Comparison of ENCODE assay signal across 1 cellular context in genomic region chr16:89913408-89914387, GRCh38.
TF ChIP-seq lines count a peak whose summit lies in the region.

No MANE protein-coding gene starts in this region.

TF ChIP-seq in HepG2, 621 proteins besides CTCF, POLR2A, EP300 and RAD21 (continued from another document):
- TF ChIP-seq, protein P1, sequence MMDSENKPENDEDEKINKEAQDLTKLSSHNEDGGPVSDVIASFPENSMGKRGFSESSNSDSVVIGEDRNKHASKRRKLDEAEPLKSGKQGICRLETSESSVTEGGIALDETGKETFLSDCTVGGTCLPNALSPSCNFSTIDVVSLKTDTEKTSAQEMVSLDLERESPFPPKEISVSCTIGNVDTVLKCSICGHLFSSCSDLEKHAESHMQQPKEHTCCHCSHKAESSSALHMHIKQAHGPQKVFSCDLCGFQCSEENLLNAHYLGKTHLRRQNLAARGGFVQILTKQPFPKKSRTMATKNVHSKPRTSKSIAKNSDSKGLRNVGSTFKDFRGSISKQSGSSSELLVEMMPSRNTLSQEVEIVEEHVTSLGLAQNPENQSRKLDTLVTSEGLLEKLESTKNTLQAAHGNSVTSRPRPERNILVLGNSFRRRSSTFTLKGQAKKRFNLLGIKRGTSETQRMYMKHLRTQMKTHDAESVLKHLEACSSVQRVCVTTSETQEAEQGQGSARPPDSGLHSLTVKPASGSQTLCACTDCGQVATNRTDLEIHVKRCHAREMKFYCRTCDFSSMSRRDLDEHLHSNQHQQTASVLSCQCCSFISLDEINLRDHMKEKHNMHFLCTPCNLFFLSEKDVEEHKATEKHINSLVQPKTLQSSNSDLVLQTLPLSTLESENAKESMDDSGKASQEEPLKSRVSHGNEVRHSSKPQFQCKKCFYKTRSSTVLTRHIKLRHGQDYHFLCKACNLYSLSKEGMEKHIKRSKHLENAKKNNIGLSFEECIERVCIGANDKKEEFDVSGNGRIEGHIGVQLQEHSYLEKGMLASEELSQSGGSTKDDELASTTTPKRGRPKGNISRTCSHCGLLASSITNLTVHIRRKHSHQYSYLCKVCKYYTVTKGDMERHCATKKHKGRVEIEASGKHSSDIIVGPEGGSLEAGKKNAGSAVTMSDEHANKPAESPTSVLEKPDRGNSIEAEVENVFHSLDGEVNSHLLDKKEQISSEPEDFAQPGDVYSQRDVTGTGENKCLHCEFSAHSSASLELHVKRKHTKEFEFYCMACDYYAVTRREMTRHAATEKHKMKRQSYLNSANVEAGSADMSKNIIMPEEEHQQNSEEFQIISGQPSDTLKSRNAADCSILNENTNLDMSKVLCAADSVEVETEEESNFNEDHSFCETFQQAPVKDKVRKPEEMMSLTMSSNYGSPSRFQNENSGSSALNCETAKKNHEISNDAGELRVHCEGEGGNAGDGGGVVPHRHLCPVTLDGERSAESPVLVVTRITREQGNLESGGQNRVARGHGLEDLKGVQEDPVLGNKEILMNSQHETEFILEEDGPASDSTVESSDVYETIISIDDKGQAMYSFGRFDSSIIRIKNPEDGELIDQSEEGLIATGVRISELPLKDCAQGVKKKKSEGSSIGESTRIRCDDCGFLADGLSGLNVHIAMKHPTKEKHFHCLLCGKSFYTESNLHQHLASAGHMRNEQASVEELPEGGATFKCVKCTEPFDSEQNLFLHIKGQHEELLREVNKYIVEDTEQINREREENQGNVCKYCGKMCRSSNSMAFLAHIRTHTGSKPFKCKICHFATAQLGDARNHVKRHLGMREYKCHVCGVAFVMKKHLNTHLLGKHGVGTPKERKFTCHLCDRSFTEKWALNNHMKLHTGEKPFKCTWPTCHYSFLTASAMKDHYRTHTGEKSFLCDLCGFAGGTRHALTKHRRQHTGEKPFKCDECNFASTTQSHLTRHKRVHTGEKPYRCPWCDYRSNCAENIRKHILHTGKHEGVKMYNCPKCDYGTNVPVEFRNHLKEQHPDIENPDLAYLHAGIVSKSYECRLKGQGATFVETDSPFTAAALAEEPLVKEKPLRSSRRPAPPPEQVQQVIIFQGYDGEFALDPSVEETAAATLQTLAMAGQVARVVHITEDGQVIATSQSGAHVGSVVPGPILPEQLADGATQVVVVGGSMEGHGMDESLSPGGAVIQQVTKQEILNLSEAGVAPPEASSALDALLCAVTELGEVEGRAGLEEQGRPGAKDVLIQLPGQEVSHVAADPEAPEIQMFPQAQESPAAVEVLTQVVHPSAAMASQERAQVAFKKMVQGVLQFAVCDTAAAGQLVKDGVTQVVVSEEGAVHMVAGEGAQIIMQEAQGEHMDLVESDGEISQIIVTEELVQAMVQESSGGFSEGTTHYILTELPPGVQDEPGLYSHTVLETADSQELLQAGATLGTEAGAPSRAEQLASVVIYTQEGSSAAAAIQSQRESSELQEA (CRISPR knock-in tag; IDR thresholded peaks at IDR 0.05; ENCODE audit: not compliant biosample characterization): no peak
- TF ChIP-seq FOXA1 (IDR thresholded peaks at IDR 0.05) (0 out of 2 replicates have a peak, but pooled peaks have one; percentile 28), FOXA1 (CRISPR knock-in tag; IDR thresholded peaks at IDR 0.05) (peak; percentile 58), POLR2G (IDR thresholded peaks at IDR 0.05; ENCODE audit: low read depth, low read length) (peak; percentile 44; the same call in 1 of the 2 replicates), HNRNPLL (IDR thresholded peaks at IDR 0.05; ENCODE audit: low read depth, low read length, poor library complexity, severe bottlenecking) (peak; percentile 33), SIN3A (IDR thresholded peaks at IDR 0.05; ENCODE audit: borderline replicate concordance, low read depth, low read length) (no peak), CAMTA2 (CRISPR knock-in tag; IDR thresholded peaks at IDR 0.05; ENCODE audit: borderline replicate concordance) (no peak), ZNF589 (CRISPR knock-in tag; conservative IDR thresholded peaks at IDR 0.05) (0 out of 2 replicates have a peak, but pooled peaks have one; percentile 38), ZC3H13 (CRISPR knock-in tag; IDR thresholded peaks at IDR 0.05) (peak; percentile 50; the same call in 1 of the 2 replicates), NRL (CRISPR knock-in tag; IDR thresholded peaks at IDR 0.05; ENCODE audit: borderline replicate concordance) (peak; percentile 35; the same call in 1 of the 2 replicates), ZNF224 (CRISPR knock-in tag; IDR thresholded peaks at IDR 0.05) (no peak), ZBTB20 (CRISPR knock-in tag; IDR thresholded peaks at IDR 0.05; ENCODE audit: borderline replicate concordance, low read depth) (no peak), JDP2 (CRISPR knock-in tag; IDR thresholded peaks at IDR 0.05; ENCODE audit: borderline replicate concordance) (no peak), ZBTB42 (CRISPR knock-in tag; IDR thresholded peaks at IDR 0.05) (no peak), FOXA3 (CRISPR knock-in tag; IDR thresholded peaks at IDR 0.05) (no peak; the same call in 1 of the 2 replicates), SMARCC2 (IDR thresholded peaks at IDR 0.05) (no peak), NONO (IDR thresholded peaks at IDR 0.05) (no peak), NONO (CRISPR knock-in tag; conservative IDR thresholded peaks at IDR 0.05) (no peak; the same call in 1 of the 2 replicates), NCOR1 (IDR thresholded peaks at IDR 0.05; ENCODE audit: borderline replicate concordance, low read length) (no peak), NFRKB (IDR thresholded peaks at IDR 0.05) (no peak), SALL1 (CRISPR knock-in tag; IDR thresholded peaks at IDR 0.05) (0 out of 2 replicates have a peak, but pooled peaks have one; percentile 14), AGO2 (optimal IDR thresholded peaks at IDR 0.05; ENCODE audit: low read depth, low read length) (peak; percentile 95)
- TF ChIP-seq, protein P2, sequence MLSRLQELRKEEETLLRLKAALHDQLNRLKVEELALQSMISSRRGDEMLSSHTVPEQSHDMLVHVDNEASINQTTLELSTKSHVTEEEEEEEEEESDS (CRISPR knock-in tag; IDR thresholded peaks at IDR 0.05; ENCODE audit: borderline replicate concordance): no peak
- TF ChIP-seq, protein P3, sequence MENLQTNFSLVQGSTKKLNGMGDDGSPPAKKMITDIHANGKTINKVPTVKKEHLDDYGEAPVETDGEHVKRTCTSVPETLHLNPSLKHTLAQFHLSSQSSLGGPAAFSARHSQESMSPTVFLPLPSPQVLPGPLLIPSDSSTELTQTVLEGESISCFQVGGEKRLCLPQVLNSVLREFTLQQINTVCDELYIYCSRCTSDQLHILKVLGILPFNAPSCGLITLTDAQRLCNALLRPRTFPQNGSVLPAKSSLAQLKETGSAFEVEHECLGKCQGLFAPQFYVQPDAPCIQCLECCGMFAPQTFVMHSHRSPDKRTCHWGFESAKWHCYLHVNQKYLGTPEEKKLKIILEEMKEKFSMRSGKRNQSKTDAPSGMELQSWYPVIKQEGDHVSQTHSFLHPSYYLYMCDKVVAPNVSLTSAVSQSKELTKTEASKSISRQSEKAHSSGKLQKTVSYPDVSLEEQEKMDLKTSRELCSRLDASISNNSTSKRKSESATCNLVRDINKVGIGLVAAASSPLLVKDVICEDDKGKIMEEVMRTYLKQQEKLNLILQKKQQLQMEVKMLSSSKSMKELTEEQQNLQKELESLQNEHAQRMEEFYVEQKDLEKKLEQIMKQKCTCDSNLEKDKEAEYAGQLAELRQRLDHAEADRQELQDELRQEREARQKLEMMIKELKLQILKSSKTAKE (CRISPR knock-in tag; IDR thresholded peaks at IDR 0.05; ENCODE audit: borderline replicate concordance): peak; percentile 62
